ENCODE assay signal across 1 cellular context in the genomic region with DNA sequence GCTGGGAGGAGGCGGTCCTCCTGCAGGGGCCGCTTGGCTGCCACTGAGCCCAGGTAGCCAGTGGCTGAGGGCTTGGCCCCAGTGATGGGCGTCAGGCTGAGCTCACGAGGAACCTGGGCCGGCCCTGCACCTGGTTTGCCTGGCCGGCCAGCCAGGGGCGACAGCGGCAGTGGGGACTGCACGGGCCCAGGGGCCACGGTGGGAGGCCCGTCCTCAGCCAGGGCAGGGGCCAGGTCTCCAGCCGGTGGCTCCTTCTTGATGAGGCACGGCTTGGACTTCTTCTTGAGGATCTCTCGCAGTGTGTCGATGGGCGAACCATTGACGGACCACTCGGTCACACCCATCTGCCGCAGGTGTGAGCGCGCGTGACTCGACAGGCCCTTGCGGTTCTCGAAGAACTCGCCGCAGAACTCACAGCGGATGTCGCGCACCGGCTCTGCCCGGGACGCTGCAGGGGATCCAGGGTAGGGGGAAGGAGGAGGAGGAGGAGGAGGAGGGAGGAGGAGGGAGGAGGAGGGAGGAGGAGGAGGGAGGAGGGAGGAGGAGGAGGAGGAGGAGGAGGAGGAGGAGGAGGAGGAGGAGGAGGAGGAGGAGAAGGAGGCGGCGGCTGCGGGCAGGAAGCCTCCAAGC.
TF ChIP-seq lines count a peak whose summit lies in the region.

No MANE protein-coding gene starts in this region.

TF ChIP-seq in HepG2, 621 proteins besides CTCF, POLR2A, EP300 and RAD21:
- TF ChIP-seq NONO (IDR thresholded peaks at IDR 0.05): no peak
- no peak for TF ChIP-seq NONO (CRISPR knock-in tag; conservative IDR thresholded peaks at IDR 0.05)
- TF ChIP-seq NRL (CRISPR knock-in tag; IDR thresholded peaks at IDR 0.05; ENCODE audit: borderline replicate concordance): no peak
- TF ChIP-seq ZNF10 (CRISPR knock-in tag; IDR thresholded peaks at IDR 0.05; ENCODE audit: borderline replicate concordance, low read depth): no peak
- peak; percentile 46 for TF ChIP-seq HNRNPK (IDR thresholded peaks at IDR 0.05; ENCODE audit: low read depth, low read length, poor library complexity, severe bottlenecking)
- TF ChIP-seq, protein P1, sequence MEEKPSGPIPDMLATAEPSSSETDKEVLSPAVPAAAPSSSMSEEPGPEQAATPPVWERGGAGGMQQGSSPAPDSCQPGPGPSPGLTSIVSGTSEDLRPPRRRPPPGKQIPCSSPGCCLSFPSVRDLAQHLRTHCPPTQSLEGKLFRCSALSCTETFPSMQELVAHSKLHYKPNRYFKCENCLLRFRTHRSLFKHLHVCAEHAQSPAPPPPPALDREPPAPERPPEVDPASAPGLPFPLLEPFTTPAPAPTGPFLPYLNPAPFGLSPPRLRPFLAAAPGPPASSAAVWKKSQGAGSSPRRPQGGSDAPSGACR (CRISPR knock-in tag; IDR thresholded peaks at IDR 0.05): no peak
- TF ChIP-seq NR2F1 (CRISPR knock-in tag; IDR thresholded peaks at IDR 0.05): no peak
- TF ChIP-seq SAP130 (CRISPR knock-in tag; IDR thresholded peaks at IDR 0.05; ENCODE audit: low read depth): no peak
- no peak for TF ChIP-seq ZFP90 (CRISPR knock-in tag; IDR thresholded peaks at IDR 0.05; ENCODE audit: borderline replicate concordance)
TF ChIP-seq in HepG2: peak in this region for 1.
